ENCODE assay signal across 14 cellular contexts in genomic region chr1:168803696-168804510, GRCh38.
A peak's percentile ranks its signal among the peaks of the same experiment; 100 is the strongest.
DNase-seq lines count a peak whose midpoint lies in the region; ATAC-seq, FAIRE-seq and TF ChIP-seq lines count a peak whose summit lies in the region.
"Had no signal": no experiment of that assay in that cellular context is flagged by ENCODE, and none has a peak within 500 bp of the region (broad histone marks: within the 10 kb centered on the region; RNA-seq: fewer than 3 reads in every experiment).

No MANE protein-coding gene starts in this region.

- peak; percentile 53 for ATAC-seq in K562
- no peak for ATAC-seq in HG03565 (IDR thresholded peaks at IDR 0.05; ENCODE audit: unreplicated experiment)
- no peak for ATAC-seq in left ventricle myocardium superior
- ATAC-seq: activated CD8-positive, alpha-beta T cell treated with anti-CD3 and anti-CD28 coated beads for 36 hours; naive thymus-derived CD4-positive, alpha-beta T cell; T-cell had no signal

- WGBS in K562 (ENCODE audit: insufficient coverage, low coverage, missing lambda C conversion rate): under 1% methylated on average over 8 of the region's 8 CpGs
- WGBS in sigmoid colon, 2 donors: 18 to 64% methylated on average over 8 of the region's 8 CpGs

- H3K9me2 ChIP-seq in OCI-LY7 (ENCODE audit: insufficient read depth, low read length): no peaks in the 10 kb centered on the region

- H3K9me3 ChIP-seq in K562 (replicated peaks; ENCODE audit: control insufficient read depth, insufficient read depth, low read depth, low read length) (no peaks in the 10 kb centered on the region), OCI-LY7 (ENCODE audit: low read length) (no peaks in the 10 kb centered on the region), sigmoid colon (no peaks in the 10 kb centered on the region)
- H3K9me3 ChIP-seq: vagina had no signal

- no peaks in the 10 kb centered on the region for H3K36me3 ChIP-seq in K562 (ENCODE audit: control insufficient read depth, insufficient read depth, low read length)
- H3K36me3 ChIP-seq in OCI-LY7 (ENCODE audit: insufficient read depth, low read length): no peaks in the 10 kb centered on the region
- H3K36me3 ChIP-seq in sigmoid colon: no peaks in the 10 kb centered on the region
- H3K36me3 ChIP-seq: vagina had no signal

- TF ChIP-seq POLR2A in K562 (conservative IDR thresholded peaks at IDR 0.05) (no peak), sigmoid colon (IDR thresholded peaks at IDR 0.05) (no peak)

- H3K27ac ChIP-seq in K562 (ENCODE audit: extremely low read depth, low read depth, low read length): no peak overlapping the region
- no peak overlapping the region for H3K27ac ChIP-seq in OCI-LY7 (ENCODE audit: low read depth, low read length, poor library complexity, severe bottlenecking)
- no peak overlapping the region for H3K27ac ChIP-seq in sigmoid colon
- H3K27ac ChIP-seq: vagina had no signal

- no peaks in the 10 kb centered on the region for H3K9me1 ChIP-seq in K562 (ENCODE audit: control insufficient read depth, insufficient read depth, low read length)

- H4K20me1 ChIP-seq in K562 (replicated peaks; ENCODE audit: control insufficient read depth, insufficient read depth, low read length): no peaks in the 10 kb centered on the region
- no peaks in the 10 kb centered on the region for H4K20me1 ChIP-seq in OCI-LY7 (ENCODE audit: insufficient read depth, low read length)

- intact Hi-C loops in K562 (cut with micrococcal nuclease) (no loop called here), OCI-LY7 (cut with micrococcal nuclease; ENCODE audit: unreplicated experiment) (no loop called here), sigmoid colon (cut with DNase I) (no loop called here), left ventricle myocardium superior (cut with micrococcal nuclease) (no loop called here)

- BruUV-seq in K562 (replicated peaks; lab: Mats Ljungman, UMichigan): no TSS peak
- BruUV-seq in OCI-LY7 (replicated peaks; lab: Mats Ljungman, UMichigan): no TSS peak

- no peak overlapping the region for H3K9ac ChIP-seq in K562 (ENCODE audit: insufficient read depth in 1 of 2, low read depth in 2 of 2, low read length in 2 of 2)

- POLR2A ChIA-PET in K562 (lab: Yijun Ruan, JAX): interaction anchor here (0.6 to 0.9 kb wide), 2 partner anchors 95 to 662 kb away, joined by 3 read pairs; no protein-coding TSS in a partner anchor
- POLR2A ChIA-PET in OCI-LY7 (lab: Charles Lee): no interaction called here

- no peak for TF ChIP-seq RAD21 in K562 (CRISPR knock-in tag; conservative IDR thresholded peaks at IDR 0.05 in 1 of 2, IDR thresholded peaks at IDR 0.05 in 1 of 2)

- no peak overlapping the region for H3K4me3 ChIP-seq in K562
- no peak overlapping the region for H3K4me3 ChIP-seq in OCI-LY7 (ENCODE audit: low read depth, low read length, poor library complexity, severe bottlenecking)
- no peak overlapping the region for H3K4me3 ChIP-seq in sigmoid colon
- H3K4me3 ChIP-seq: vagina had no signal

- no peak for FAIRE-seq in K562 (lab: Jason Lieb, UNC)
- FAIRE-seq: keratinocyte had no signal

- in situ Hi-C loops in K562 (cut with MboI): no loop called here

- H3K79me2 ChIP-seq in K562 (ENCODE audit: control insufficient read depth, insufficient read depth, low read length) (no peaks in the 10 kb centered on the region), OCI-LY7 (ENCODE audit: insufficient read depth, low read depth, low read length) (no peaks in the 10 kb centered on the region)

- H3K4me1 ChIP-seq in K562 (replicated peaks in 1 of 2; ENCODE audit: control insufficient read depth in 2 of 2, insufficient read depth in 2 of 2, low read length in 2 of 2): no peaks in the 10 kb centered on the region
- H3K4me1 ChIP-seq in OCI-LY7 (ENCODE audit: insufficient read depth, low read length, poor library complexity, severe bottlenecking): no peaks in the 10 kb centered on the region
- H3K4me1 ChIP-seq in sigmoid colon: no peaks in the 10 kb centered on the region
- H3K4me1 ChIP-seq: vagina had no signal

- peak; percentile 22 for DNase-seq in CMK (ENCODE audit: low read depth)
- DNase-seq in NCI-H187 (lab: John Stamatoyannopoulos, UW): peak; percentile 47 to 58
- DNase-seq in K562 (ENCODE audit: extremely low read depth in 1 of 4, low spot score in 3 of 4): no peak
- peak; percentile 48 for DNase-seq in myocyte (ENCODE audit: low read depth)
- no peak for DNase-seq in OCI-LY7 (ENCODE audit: low spot score)
- DNase-seq in sigmoid colon: no peak
- no peak for DNase-seq in left ventricle myocardium superior
- DNase-seq: activated CD8-positive, alpha-beta T cell treated with anti-CD3 and anti-CD28 coated beads for 36 hours; activated naive CD4-positive, alpha-beta T cell; naive thymus-derived CD4-positive, alpha-beta T cell; T-cell had no signal

- no peaks in the 10 kb centered on the region for H3K27me3 ChIP-seq in K562 (ENCODE audit: control insufficient read depth in 2 of 2, insufficient read depth in 2 of 2, low read length in 2 of 2)
- H3K27me3 ChIP-seq in sigmoid colon: no peaks in the 10 kb centered on the region
- H3K27me3 ChIP-seq: vagina had no signal

- H3K4me2 ChIP-seq in K562 (ENCODE audit: insufficient read depth, low read length) (no peak overlapping the region), OCI-LY7 (ENCODE audit: low read length) (no peak overlapping the region)

- CTCF ChIA-PET in K562 (lab: Yijun Ruan, JAX; ENCODE audit: low intra/inter-chr PET ratio): no interaction called here
- CTCF ChIA-PET in OCI-LY7 (lab: Charles Lee; ENCODE audit: unreplicated experiment): no interaction called here

- no peak for TF ChIP-seq EP300 in K562 (IDR thresholded peaks at IDR 0.05; ENCODE audit: low read length)
- no peak for TF ChIP-seq EP300 in sigmoid colon (IDR thresholded peaks at IDR 0.05)

- TF ChIP-seq CTCF in K562 (IDR thresholded peaks at IDR 0.05 in 2 of 3, conservative IDR thresholded peaks at IDR 0.05 in 1 of 3; ENCODE audit: insufficient read depth in 2 of 3, low read depth in 1 of 3, low read length in 3 of 3): no peak
- TF ChIP-seq CTCF in OCI-LY7 (conservative IDR thresholded peaks at IDR 0.05; ENCODE audit: low read length): no peak
- TF ChIP-seq CTCF in sigmoid colon (IDR thresholded peaks at IDR 0.05): no peak

- H2AFZ ChIP-seq in K562 (ENCODE audit: low read depth, low read length) (no peak overlapping the region), OCI-LY7 (ENCODE audit: low read length) (no peak overlapping the region)

TF ChIP-seq in K562, 482 proteins besides CTCF, POLR2A, EP300 and RAD21 (continues in another document):
- TF ChIP-seq PTBP1 (IDR thresholded peaks at IDR 0.05; ENCODE audit: low read depth, low read length) (no peak), TBL1XR1 (IDR thresholded peaks at IDR 0.05; ENCODE audit: low read length in 2 of 2) (no peak), SP1 (CRISPR knock-in tag; IDR thresholded peaks at IDR 0.05) (no peak), VEZF1 (CRISPR knock-in tag; IDR thresholded peaks at IDR 0.05) (no peak), POLR3G (IDR thresholded peaks at IDR 0.05; ENCODE audit: extremely low read depth, insufficient read length, insufficient replicate concordance) (no peak), KDM5B (IDR thresholded peaks at IDR 0.05; ENCODE audit: insufficient replicate concordance, low read depth, low read length) (no peak), HEY1 (CRISPR knock-in tag; IDR thresholded peaks at IDR 0.05; ENCODE audit: borderline replicate concordance) (no peak), TRIM24 (IDR thresholded peaks at IDR 0.05) (no peak), MCM3 (IDR thresholded peaks at IDR 0.05) (no peak), ZNF511 (CRISPR knock-in tag; IDR thresholded peaks at IDR 0.05) (no peak), ZNF668 (CRISPR knock-in tag; IDR thresholded peaks at IDR 0.05) (no peak), ZBTB49 (CRISPR knock-in tag; IDR thresholded peaks at IDR 0.05; ENCODE audit: borderline replicate concordance) (no peak), ZNF696 (CRISPR knock-in tag; conservative IDR thresholded peaks at IDR 0.05) (no peak), MYC (IDR thresholded peaks at IDR 0.05; ENCODE audit: low read depth, low read length) (no peak), MYC (CRISPR knock-in tag; IDR thresholded peaks at IDR 0.05; ENCODE audit: borderline replicate concordance, low read depth) (no peak), CCAR2 (IDR thresholded peaks at IDR 0.05; ENCODE audit: low read depth, low read length) (no peak), BACH1 (tag; IDR thresholded peaks at IDR 0.05) (no peak)

Comparison
In these comparisons a context has a peak if more than half of its experiments do, and no peak if none do; other contexts are left out.
1. DNase-seq: peak in CMK (single experiment), NCI-H187 (2 of 2) and myocyte (single experiment); none in K562 (0 of 4), OCI-LY7 (single experiment), sigmoid colon (single experiment) and left ventricle myocardium superior (single experiment).